15 cellular contexts compared by ENCODE assay signal in genomic region chr7:82413237-82413636, GRCh38. TPM values are rescaled to one million over a fixed set of nuclear protein-coding genes. Genes with fewer than 3 reads are reported as not detected.
DNase-seq lines count a peak whose midpoint lies in the region; ATAC-seq lines count a peak whose summit lies in the region.
"Had no signal": no experiment of that assay in that cellular context is flagged by ENCODE, and none has a peak within 500 bp of the region (broad histone marks: within the 10 kb centered on the region; RNA-seq: fewer than 3 reads in every experiment).

No MANE protein-coding gene starts in this region.

- in situ Hi-C loops in SK-MEL-5 (cut with HindIII; ENCODE audit: low pct_unique_long_range_greater_than_20kb, low sequenced_read_pairs) = no loop called here

- peak; percentile 76 for DNase-seq in DMS153 (lab: John Stamatoyannopoulos, UW)
- DNase-seq in NCI-H1092 (lab: John Stamatoyannopoulos, UW) = peak; percentile 70
- DNase-seq in SK-MEL-5 (ENCODE audit: low read depth, low spot score) = peak; percentile 35
- DNase-seq in iPS-NIHi7 (ENCODE audit: extremely low spot score) = peak; percentile 19
- no peak for DNase-seq in effector CD8-positive, alpha-beta T cell (lab: John Stamatoyannopoulos, UW)
- no peak for DNase-seq in HCEC 1CT
- DNase-seq: activated CD8-positive, alpha-beta T cell treated with anti-CD3 and anti-CD28 coated beads, Interleukin-2, amount 10 ng/mL, durations not matched to agents 7 days and 5 days; NCI-H774; stimulated activated CD4-positive, alpha-beta T cell treated with anti-CD3 and anti-CD28 coated beads, Interleukin-4, amount 100 ng/mL, for 1 hour; stimulated activated CD8-positive, alpha-beta memory T cell treated with anti-CD3 and anti-CD28 coated beads, Interleukin-4, amount 100 ng/mL, for 48 hours had no signal

- ATAC-seq in HG02973 (IDR thresholded peaks at IDR 0.05; ENCODE audit: unreplicated experiment) = no peak
- ATAC-seq in HG02678 (IDR thresholded peaks at IDR 0.05; ENCODE audit: unreplicated experiment) = no peak
- ATAC-seq: activated CD8-positive, alpha-beta T cell treated with anti-CD3 and anti-CD28 coated beads, Interleukin-2, amount 10 ng/mL, durations not matched to agents 7 days and 5 days; gastroesophageal sphincter; sciatic nerve had no signal

RNA-seq across cellular contexts. Expression of gene CACNA2D1, which starts 30.3 kb away (rescaled TPM):
- total RNA-seq in SK-MEL-5 (2014; rRNA removed; shearing (Covaris generic)) = 10.3 and 11.1 TPM in 2 replicates
- polyA plus RNA-seq in SK-MEL-5 (2015; cell fraction: cytosol; rRNA removed) = 11.8 and 13.8 TPM in 2 replicates
- polyA plus RNA-seq in SK-MEL-5 (2015; cell fraction: nucleus; rRNA removed) = 15.5 and 17.4 TPM in 2 replicates
- total RNA-seq: activated CD8-positive, alpha-beta T cell treated with anti-CD3 and anti-CD28 coated beads, Interleukin-2, amount 10 ng/mL, durations not matched to agents 7 days and 5 days; activated T-helper 1 cell treated with anti-CD3 and anti-CD28 coated beads, Interleukin-12 subunit alpha, Interleukin-12 subunit beta, Interleukin-2, Interleukin-4 antibody, amounts not matched to agents 30 ng/mL and 10 ng/mL and 1 ng/mL, durations not matched to agents 14 hours and 24 hours and 36 hours had no signal

Comparison
In these comparisons a context has a peak if more than half of its experiments do, and no peak if none do; other contexts are left out.
1. DNase-seq: peak in DMS153 (single experiment), NCI-H1092 (single experiment), SK-MEL-5 (single experiment) and iPS-NIHi7 (single experiment); none in effector CD8-positive, alpha-beta T cell (single experiment) and HCEC 1CT (single experiment).